In the genomic region with DNA sequence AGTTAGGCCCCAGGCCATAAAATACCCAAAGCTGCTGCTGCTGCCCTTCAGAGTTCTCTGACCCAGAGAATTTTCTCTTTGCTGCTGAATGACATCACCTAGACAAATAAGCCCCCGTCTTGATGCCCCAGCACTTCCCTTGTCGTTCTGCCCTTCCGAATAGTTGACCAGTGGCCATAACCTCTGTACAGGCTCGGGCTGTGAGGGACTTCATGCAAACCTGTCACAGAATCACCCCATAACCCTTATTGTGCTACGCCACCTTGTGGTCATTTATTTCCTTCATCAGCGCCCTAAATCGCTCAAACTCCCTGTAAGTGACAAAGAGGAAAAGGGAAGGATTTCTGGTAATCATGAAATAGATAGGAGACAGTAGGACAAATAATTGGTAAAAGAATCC, we compare ENCODE assay signal across 9 cellular contexts. TPM values are rescaled to one million over a fixed set of nuclear protein-coding genes. Genes with fewer than 3 reads are reported as not detected.
A peak's percentile ranks its signal among the peaks of the same experiment; 100 is the strongest.
DNase-seq lines count a peak whose midpoint lies in the region; ATAC-seq and TF ChIP-seq lines count a peak whose summit lies in the region.
"Had no signal": no experiment of that assay in that cellular context is flagged by ENCODE, and none has a peak within 500 bp of the region (broad histone marks: within the 10 kb centered on the region; RNA-seq: fewer than 3 reads in every experiment).

No MANE protein-coding gene starts in this region.

- DNase-seq in NCI-H1436 (lab: John Stamatoyannopoulos, UW): peak; percentile 21
- DNase-seq in NCI-H1436 treated with DMSO at 0.1 percent for 48 hours (lab: John Stamatoyannopoulos, UW): no peak
- peak; percentile 9 for DNase-seq in KG1 (lab: John Stamatoyannopoulos, UW)
- peak; percentile 85 for DNase-seq in OCI-M1 (lab: John Stamatoyannopoulos, UW)
- no peak for DNase-seq in ascending aorta (ENCODE audit: low spot score in 2 of 2)
- DNase-seq in hippocampal formation (lab: John Stamatoyannopoulos, UW): peak; percentile 26 to 50
- DNase-seq in gastrocnemius medialis: peak in 1 of 2 donors; percentile 4

- TF ChIP-seq CTCF in ascending aorta (IDR thresholded peaks at IDR 0.05) (peak; percentile 18 to 54 (median 51)), gastrocnemius medialis (IDR thresholded peaks at IDR 0.05 in 4 of 5, conservative IDR thresholded peaks at IDR 0.05 in 1 of 5) (peak in 4 of 5 experiments; percentile 21 to 62 (median 54))

- H3K9me3 ChIP-seq in ascending aorta (no peaks in the 10 kb centered on the region), gastrocnemius medialis (no peaks in the 10 kb centered on the region)

- no peak overlapping the region for H3K27ac ChIP-seq in ascending aorta
- H3K27ac ChIP-seq in gastrocnemius medialis: no peak overlapping the region
- H3K27ac ChIP-seq: BLaER1 treated with 17β-estradiol and CSF1 and Interleukin-3, amounts not matched to agents 10 nM and 100 nM had no signal

- H3K36me3 ChIP-seq in ascending aorta (no peaks in the 10 kb centered on the region), gastrocnemius medialis (no peaks in the 10 kb centered on the region)
- H3K36me3 ChIP-seq: BLaER1 treated with 17β-estradiol and CSF1 and Interleukin-3, amounts not matched to agents 10 nM and 100 nM had no signal

- H3K27me3 ChIP-seq in ascending aorta (no peaks in the 10 kb centered on the region), gastrocnemius medialis (no peaks in the 10 kb centered on the region)

- ATAC-seq in gastrocnemius medialis (peak; percentile 50 to 54), HG03378 (IDR thresholded peaks at IDR 0.05; ENCODE audit: unreplicated experiment) (no peak)

- intact Hi-C loops in ascending aorta (cut with DNase I): loop anchor here (5.0 to 10.0 kb wide), 4 partner anchors 173 to 481 kb away; partner anchors contain the start of genes ELK1, UXT and ZNF81
- intact Hi-C loops in gastrocnemius medialis (cut with DNase I; ENCODE audit: low total_unique reads): loop anchor here (5.0 to 10.0 kb wide), 4 partner anchors 173 to 779 kb away; partner anchors contain the start of genes ARAF, ELK1, HDAC6 and UXT

- TF ChIP-seq POLR2A in gastrocnemius medialis (IDR thresholded peaks at IDR 0.05): no peak

- H3K4me1 ChIP-seq in ascending aorta: peaks cover 0 to 2% of the 10 kb centered on the region in 2 donors
- H3K4me1 ChIP-seq in gastrocnemius medialis: peaks cover 0 to 4% of the 10 kb centered on the region in 2 donors

- in situ Hi-C loops in gastrocnemius medialis (cut with MboI; ENCODE audit: low sequenced_read_pairs in 4 of 4): loop anchor here (10.0 to 25.0 kb wide), 2 partner anchors 163 to 191 kb away; partner anchors contain the start of gene ZNF81 (in 3 of the 4)

- H3K4me3 ChIP-seq in ascending aorta (no peak overlapping the region), gastrocnemius medialis (no peak overlapping the region)
- H3K4me3 ChIP-seq: BLaER1 treated with 17β-estradiol and CSF1 and Interleukin-3, amounts not matched to agents 10 nM and 100 nM had no signal

RNA-seq across cellular contexts. Expression of gene SPACA5, which starts 18.8 kb away (rescaled TPM):
- not detected for total RNA-seq in ascending aorta
- not detected for total RNA-seq in gastrocnemius medialis

RNA-seq across cellular contexts. Expression of gene ZNF182, which starts 21.8 kb away (rescaled TPM):
- total RNA-seq in ascending aorta (0.11 TPM), gastrocnemius medialis (1 to 10 TPM; 1.4 to 2.2 (median 2.0) TPM)

RNA-seq across cellular contexts. Expression of gene ZNF630, which starts 45.9 kb away (rescaled TPM):
- total RNA-seq in ascending aorta (3.3 TPM), gastrocnemius medialis (under 1 TPM; 0.18 to 0.82 (median 0.59) TPM)

Comparison
In these comparisons a context has a peak if more than half of its experiments do, and no peak if none do; other contexts are left out.
1. DNase-seq: peak in NCI-H1436 (single experiment), KG1 (single experiment), OCI-M1 (single experiment) and hippocampal formation (2 of 2); none in NCI-H1436 treated with DMSO at 0.1 percent for 48 hours (single experiment) and ascending aorta (0 of 2).